In genomic region chr10:99682752-99683151, GRCh38 we compare ENCODE assay signal across 10 cellular contexts. TPM values are rescaled to one million over a fixed set of nuclear protein-coding genes. Genes with fewer than 3 reads are reported as not detected.
DNase-seq lines count a peak whose midpoint lies in the region; ATAC-seq, FAIRE-seq and TF ChIP-seq lines count a peak whose summit lies in the region.
"Had no signal": no experiment of that assay in that cellular context is flagged by ENCODE, and none has a peak within 500 bp of the region (broad histone marks: within the 10 kb centered on the region; RNA-seq: fewer than 3 reads in every experiment).

No MANE protein-coding gene starts in this region.

- H3K9ac ChIP-seq in keratinocyte (ENCODE audit: control insufficient read depth, extremely low read depth, insufficient read depth, low read length): no peak overlapping the region

- H3K27ac ChIP-seq in WERI-Rb-1 (no peak overlapping the region), keratinocyte (ENCODE audit: control insufficient read depth, insufficient read depth, low read length) (no peak overlapping the region), tibial artery (no peak overlapping the region)
- H3K27ac ChIP-seq: thoracic aorta had no signal

- peaks cover 10% of the 10 kb centered on the region for H3K36me3 ChIP-seq in WERI-Rb-1
- H3K36me3 ChIP-seq in keratinocyte (ENCODE audit: control insufficient read depth in 2 of 2, extremely low read depth in 1 of 2, insufficient read depth in 2 of 2, low read length in 2 of 2): peaks cover 15 to 18% of the 10 kb centered on the region in 2 experiments
- H3K36me3 ChIP-seq in tibial artery: peaks cover 18 to 35% (median 27%) of the 10 kb centered on the region in 3 donors

- H3K9me3 ChIP-seq in WERI-Rb-1 (ENCODE audit: severe bottlenecking) (no peaks in the 10 kb centered on the region), keratinocyte (ENCODE audit: control insufficient read depth, low read depth, low read length) (no peaks in the 10 kb centered on the region), tibial artery (no peaks in the 10 kb centered on the region)
- H3K9me3 ChIP-seq: thoracic aorta had no signal

- H3K4me3 Mint-ChIP-seq in HFFc6: no peak overlapping the region
- H3K4me3 Mint-ChIP-seq: CD8-positive, alpha-beta T cell had no signal

- H3K9me3 Mint-ChIP-seq in HFFc6: no peaks in the 10 kb centered on the region
- H3K9me3 Mint-ChIP-seq: CD8-positive, alpha-beta T cell had no signal

- intact Hi-C loops in tibial artery (cut with DNase I; ENCODE audit: low total_unique reads): no loop called here

- no peak for ATAC-seq in HG03432 (IDR thresholded peaks at IDR 0.05; ENCODE audit: unreplicated experiment)
- ATAC-seq: CD8-positive, alpha-beta T cell had no signal

- H3K4me1 ChIP-seq in keratinocyte (ENCODE audit: control insufficient read depth, extremely low read depth, insufficient read depth, low read length): peaks cover 34% of the 10 kb centered on the region
- H3K4me1 ChIP-seq in tibial artery: no peaks in the 10 kb centered on the region

- H3K79me2 ChIP-seq in keratinocyte (ENCODE audit: control insufficient read depth, insufficient read depth, low read length): peaks cover 5% of the 10 kb centered on the region

- H3K9me1 ChIP-seq in keratinocyte (ENCODE audit: control insufficient read depth, extremely low read depth, insufficient read depth, low read length): no peaks in the 10 kb centered on the region

- no peaks in the 10 kb centered on the region for H4K20me1 ChIP-seq in keratinocyte (ENCODE audit: control insufficient read depth, extremely low read depth, insufficient read depth, low read length)

- DNase-seq in ACHN (peak; percentile 74), HFFc6 (no peak), WERI-Rb-1 (no peak), keratinocyte (ENCODE audit: low read depth, low spot score) (no peak), GM10266 (ENCODE audit: extremely low spot score) (no peak), tibial artery (no peak), hypothalamus (lab: John Stamatoyannopoulos, UW) (no peak)
- DNase-seq: CD8-positive, alpha-beta T cell had no signal

- H2AFZ ChIP-seq in keratinocyte (ENCODE audit: control insufficient read depth, low read length): no peak overlapping the region

- in situ Hi-C loops in ACHN (cut with HindIII; ENCODE audit: low pct_ligation_motif_present, low pct_unique_long_range_greater_than_20kb, low sequenced_read_pairs): no loop called here

- dilution Hi-C loops in keratinocyte (cut with MboI; ENCODE audit: extremely low pct_ligation_motif_present, low sequenced_read_pairs): no loop called here

- H3K4me3 ChIP-seq in WERI-Rb-1 (ENCODE audit: low read depth, low read length) (no peak overlapping the region), keratinocyte (ENCODE audit: control insufficient read depth in 2 of 3, extremely low read depth in 1 of 3, insufficient read depth in 2 of 3, low read depth in 1 of 3, low read length in 3 of 3) (no peak overlapping the region), tibial artery (no peak overlapping the region)
- H3K4me3 ChIP-seq: thoracic aorta had no signal

- H3K27ac Mint-ChIP-seq in HFFc6: peak overlapping the region; percentile 3; the same call in 1 of the 2 replicates
- H3K27ac Mint-ChIP-seq: CD8-positive, alpha-beta T cell had no signal

- H3K27me3 ChIP-seq in WERI-Rb-1 (ENCODE audit: insufficient read depth, low read depth, severe bottlenecking) (no peaks in the 10 kb centered on the region), keratinocyte (ENCODE audit: control insufficient read depth, extremely low read depth, insufficient read depth, low read length) (no peaks in the 10 kb centered on the region), tibial artery (no peaks in the 10 kb centered on the region)

- FAIRE-seq in keratinocyte (lab: Jason Lieb, UNC): peak; percentile 39

- peaks cover 43% of the 10 kb centered on the region for H3K4me1 Mint-ChIP-seq in HFFc6 (ENCODE audit: low read depth)

- peaks cover 2% of the 10 kb centered on the region; the same call in 1 of the 2 replicates for H3K27me3 Mint-ChIP-seq in HFFc6 (ENCODE audit: insufficient read depth)

- TF ChIP-seq CTCF in HFFc6 (IDR thresholded peaks at IDR 0.05) (peak; percentile 43; the same call in 1 of the 2 replicates), WERI-Rb-1 (IDR thresholded peaks at IDR 0.05; ENCODE audit: low read depth, low read length) (peak; percentile 18; the same call in 1 of the 2 replicates), keratinocyte (optimal IDR thresholded peaks at IDR 0.05 in 1 of 3, IDR thresholded peaks at IDR 0.05 in 1 of 3, conservative IDR thresholded peaks at IDR 0.05 in 1 of 3; ENCODE audit: extremely low read depth in 1 of 3, insufficient read depth in 2 of 3, low read length in 3 of 3) (peak; percentile 35 to 58 (median 49)), GM10266 (IDR thresholded peaks at IDR 0.05; ENCODE audit: control insufficient read depth, insufficient read depth, low read depth, missing control alignments) (no peak), tibial artery (IDR thresholded peaks at IDR 0.05) (no peak)

- no peak overlapping the region for H3K4me2 ChIP-seq in keratinocyte (ENCODE audit: control insufficient read depth, extremely low read depth, insufficient read depth, low read depth, low read length)

- H3K36me3 Mint-ChIP-seq in HFFc6 (ENCODE audit: low read depth): peaks cover 41% of the 10 kb centered on the region

RNA-seq across cellular contexts. Expression of gene ENTPD7, which starts 23.4 kb away (rescaled TPM):
- 10 to 100 TPM; 11.1 to 17.0 (median 13.6) TPM for total RNA-seq in HFFc6 (2021; fragmentation: NEBNext Ultra II Directional; extraction: Animal tissue kit (Norgen Biotek cat#: 25700))
- 18.1 to 21.3 TPM (median 20.9 TPM) in 3 replicates for polyA plus RNA-seq in keratinocyte
- 7.1 TPM for polyA plus RNA-seq in keratinocyte (2011; ENCODE audit: low read depth)
- polyA plus RNA-seq in keratinocyte (2011; cell fraction: cytosol; rRNA removed): 7.8 and 12.1 TPM in 2 replicates
- polyA plus RNA-seq in keratinocyte (2011; cell fraction: nucleus; rRNA removed): 25.0 and 28.5 TPM in 2 replicates
- polyA plus RNA-seq in keratinocyte (2012; ENCODE audit: low replicate concordance): 7.4 and 12.1 TPM in 2 replicates
- polyA minus RNA-seq in keratinocyte: 18.2 to 60.4 TPM (median 50.2 TPM) in 3 replicates
- polyA minus RNA-seq in keratinocyte (2011; cell fraction: cytosol; rRNA and poly(A)+ RNA removed): 24.9 TPM
- polyA minus RNA-seq in keratinocyte (2011; cell fraction: nucleus; rRNA and poly(A)+ RNA removed): 60.9 and 105 TPM in 2 replicates

RNA-seq across cellular contexts. Expression of gene COX15, which starts 49.2 kb away (rescaled TPM):
- 10 to 100 TPM; 36.7 to 42.1 (median 38.7) TPM for total RNA-seq in HFFc6 (2021; fragmentation: NEBNext Ultra II Directional; extraction: Animal tissue kit (Norgen Biotek cat#: 25700))
- polyA plus RNA-seq in keratinocyte: 16.8 to 28.4 TPM (median 27.1 TPM) in 3 replicates
- 5.2 TPM for polyA plus RNA-seq in keratinocyte (2011; ENCODE audit: low read depth)
- polyA plus RNA-seq in keratinocyte (2011; cell fraction: cytosol; rRNA removed): 16.2 and 20.0 TPM in 2 replicates
- polyA plus RNA-seq in keratinocyte (2011; cell fraction: nucleus; rRNA removed): 21.1 and 22.9 TPM in 2 replicates
- polyA plus RNA-seq in keratinocyte (2012; ENCODE audit: low replicate concordance): 13.9 and 25.0 TPM in 2 replicates
- 12.0 to 21.9 TPM (median 15.9 TPM) in 3 replicates for polyA minus RNA-seq in keratinocyte
- 11.1 TPM for polyA minus RNA-seq in keratinocyte (2011; cell fraction: cytosol; rRNA and poly(A)+ RNA removed)
- 6.9 and 14.4 TPM in 2 replicates for polyA minus RNA-seq in keratinocyte (2011; cell fraction: nucleus; rRNA and poly(A)+ RNA removed)

RNA-seq across cellular contexts. Expression of gene CUTC, which starts 49.3 kb away (rescaled TPM):
- total RNA-seq in HFFc6 (2021; fragmentation: NEBNext Ultra II Directional; extraction: Animal tissue kit (Norgen Biotek cat#: 25700)): 10 to 100 TPM; 11.2 to 15.2 (median 12.4) TPM
- polyA plus RNA-seq in keratinocyte: 16.7 to 29.5 TPM (median 24.3 TPM) in 3 replicates
- polyA plus RNA-seq in keratinocyte (2011; ENCODE audit: low read depth): 17.5 TPM
- 18.6 and 22.1 TPM in 2 replicates for polyA plus RNA-seq in keratinocyte (2011; cell fraction: cytosol; rRNA removed)
- polyA plus RNA-seq in keratinocyte (2011; cell fraction: nucleus; rRNA removed): 22.3 and 28.0 TPM in 2 replicates
- 18.6 and 25.9 TPM in 2 replicates for polyA plus RNA-seq in keratinocyte (2012; ENCODE audit: low replicate concordance)
- polyA minus RNA-seq in keratinocyte: 10.7 to 15.8 TPM (median 11.1 TPM) in 3 replicates
- 9.0 TPM for polyA minus RNA-seq in keratinocyte (2011; cell fraction: cytosol; rRNA and poly(A)+ RNA removed)
- polyA minus RNA-seq in keratinocyte (2011; cell fraction: nucleus; rRNA and poly(A)+ RNA removed): 10.0 and 16.6 TPM in 2 replicates

Comparison
In these comparisons a context has a peak if more than half of its experiments do, and no peak if none do; other contexts are left out.
1. CTCF ChIP-seq: peak in HFFc6 (single experiment), WERI-Rb-1 (single experiment) and keratinocyte (3 of 3); none in GM10266 (single experiment) and tibial artery (0 of 2).